9 cellular contexts compared by ENCODE assay signal in genomic region chr20:5844063-5844681, GRCh38.
A peak's percentile ranks its signal among the peaks of the same experiment; 100 is the strongest.
DNase-seq lines count a peak whose midpoint lies in the region; ATAC-seq and TF ChIP-seq lines count a peak whose summit lies in the region.
"Had no signal": no experiment of that assay in that cellular context is flagged by ENCODE, and none has a peak within 500 bp of the region (broad histone marks: within the 10 kb centered on the region; RNA-seq: fewer than 3 reads in every experiment).

No MANE protein-coding gene starts in this region.

- WGBS in gastroesophageal sphincter (ENCODE audit: low coverage in 1 of 2), 2 donors = 48% methylated on average over 2 of the region's 2 CpGs; no CpG with 5 or more reads in 1 of the 2 donors
- 87% methylated on average over 2 of the region's 2 CpGs for WGBS in right cardiac atrium

- TF ChIP-seq EP300 in gastroesophageal sphincter (IDR thresholded peaks at IDR 0.05) = no peak

- H3K27me3 ChIP-seq in gastroesophageal sphincter (no peaks in the 10 kb centered on the region), right cardiac atrium (ENCODE audit: control insufficient read depth, insufficient read depth) (no peaks in the 10 kb centered on the region)
- H3K27me3 ChIP-seq: BLaER1 had no signal

- no peak for TF ChIP-seq CTCF in gastroesophageal sphincter (IDR thresholded peaks at IDR 0.05)

- H3K27ac ChIP-seq in gastroesophageal sphincter (no peak overlapping the region), right cardiac atrium (ENCODE audit: low read length) (no peak overlapping the region)
- H3K27ac ChIP-seq: BLaER1 had no signal

- no peak overlapping the region for H3K4me3 ChIP-seq in gastroesophageal sphincter
- no peak overlapping the region for H3K4me3 ChIP-seq in right cardiac atrium (ENCODE audit: low read length)
- H3K4me3 ChIP-seq: BLaER1 had no signal

- DNase-seq in SIG-M5 treated with dmso at 0.1 percent for 504 hours (lab: John Stamatoyannopoulos, UW; ENCODE audit: unreplicated experiment) (peak; percentile 35), SIG-M5 (lab: John Stamatoyannopoulos, UW) (no peak), NCI-H510A (lab: John Stamatoyannopoulos, UW) (peak; percentile 81), activated T-cell treated with anti-CD3 and anti-CD28 coated beads for 48 hours (ENCODE audit: low read depth) (peak; percentile 66), occipital lobe (lab: John Stamatoyannopoulos, UW) (peak; percentile 37), right cardiac atrium (no peak)

- ATAC-seq in HG02973 (IDR thresholded peaks at IDR 0.05; ENCODE audit: unreplicated experiment) (peak; percentile 65), gastroesophageal sphincter (no peak), right cardiac atrium (no peak)

- TF ChIP-seq POLR2A in gastroesophageal sphincter (IDR thresholded peaks at IDR 0.05) = no peak

- H3K9me3 ChIP-seq in gastroesophageal sphincter (no peaks in the 10 kb centered on the region), right cardiac atrium (ENCODE audit: control insufficient read depth, low read length) (no peaks in the 10 kb centered on the region)

- H3K36me3 ChIP-seq in gastroesophageal sphincter = no peaks in the 10 kb centered on the region
- H3K36me3 ChIP-seq: BLaER1 had no signal

- intact Hi-C loops in right cardiac atrium (cut with DNase I) = no loop called here

- H3K4me1 ChIP-seq in gastroesophageal sphincter (peaks cover 0 to 33% (median 7%) of the 10 kb centered on the region in 3 donors), right cardiac atrium (ENCODE audit: control insufficient read depth, insufficient read depth, low read length) (peaks cover 1% of the 10 kb centered on the region)

Comparison
In these comparisons a context has a peak if more than half of its experiments do, and no peak if none do; other contexts are left out.
1. DNase-seq: peak in SIG-M5 treated with dmso at 0.1 percent for 504 hours (single experiment), NCI-H510A (single experiment), activated T-cell treated with anti-CD3 and anti-CD28 coated beads for 48 hours (single experiment) and occipital lobe (single experiment); none in SIG-M5 (single experiment) and right cardiac atrium (0 of 3).